Comparison of ENCODE assay signal across 13 cellular contexts in the genomic region with DNA sequence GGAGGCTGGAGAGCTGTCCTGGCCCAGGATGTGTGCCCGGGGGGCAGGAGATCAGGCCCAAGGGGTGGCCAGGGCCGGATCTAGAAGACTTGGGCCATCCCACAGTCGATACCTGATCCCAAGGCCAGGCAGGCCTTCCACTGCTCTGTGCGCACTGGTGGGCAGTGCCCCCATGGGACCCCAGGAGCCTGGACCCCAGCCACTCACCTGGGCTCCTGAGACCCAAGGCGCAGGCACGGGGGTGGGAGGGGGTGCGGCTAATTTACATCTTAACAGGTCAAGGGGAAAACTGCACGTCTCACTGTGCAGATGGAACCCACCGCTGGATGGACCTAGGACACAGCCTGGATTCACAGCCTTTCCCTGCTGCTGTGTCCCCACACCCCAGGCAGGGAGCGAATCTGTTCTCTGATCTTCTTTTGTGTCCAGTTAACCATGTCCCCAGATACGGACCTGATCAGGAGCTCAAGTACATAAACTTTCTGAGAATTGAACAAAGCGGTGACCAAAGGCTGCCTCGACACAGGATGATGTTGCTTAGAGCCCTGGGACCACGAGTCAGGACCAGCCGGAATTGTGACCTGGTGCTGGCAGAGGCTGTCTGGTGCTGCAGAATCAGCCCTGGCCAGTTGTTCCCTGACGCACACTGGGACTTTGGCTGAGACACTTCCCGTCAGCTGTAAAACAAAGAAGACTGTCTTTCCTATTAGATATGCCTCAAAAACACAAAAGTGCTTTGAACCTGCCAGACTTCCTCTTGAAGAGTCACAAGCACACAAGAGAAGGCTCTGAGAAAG.
DNase-seq lines count a peak whose midpoint lies in the region; ATAC-seq and TF ChIP-seq lines count a peak whose summit lies in the region.
"Had no signal": no experiment of that assay in that cellular context is flagged by ENCODE, and none has a peak within 500 bp of the region (broad histone marks: within the 10 kb centered on the region; RNA-seq: fewer than 3 reads in every experiment).

No MANE protein-coding gene starts in this region.

- TF ChIP-seq CTCF in Calu3 (IDR thresholded peaks at IDR 0.05; ENCODE audit: unreplicated experiment): no peak

- no peaks in the 10 kb centered on the region for H3K9me3 Mint-ChIP-seq in activated naive CD4-positive, alpha-beta T cell treated with anti-CD3 and anti-CD28 coated beads, Interleukin-2, amount 50 U/mL, for 72 hours
- H3K9me3 Mint-ChIP-seq in Calu3 (ENCODE audit: low read depth, unreplicated experiment): no peaks in the 10 kb centered on the region
- H3K9me3 Mint-ChIP-seq: immature natural killer cell; stimulated activated naive B cell treated with anti-CD40 and anti-IgM and Interleukin-4, amounts not matched to agents 10 μg/mL and 1 μg/mL and 100 μg/mL, for 72 hours had no signal

- DNase-seq in activated CD4-positive, alpha-beta T cell treated with anti-CD3 and anti-CD28 coated beads for 1 hour: peak; percentile 14
- DNase-seq in activated CD4-positive, alpha-beta T cell treated with anti-CD3 and anti-CD28 coated beads for 4 hours: no peak
- DNase-seq in activated naive CD4-positive, alpha-beta T cell treated with anti-CD3 and anti-CD28 coated beads, Interleukin-2, amount 50 U/mL, for 72 hours (ENCODE audit: low spot score in 2 of 2): peak in 1 of 2 donors; percentile 48
- DNase-seq in left ventricle myocardium superior (peak; percentile 25), sciatic nerve (ENCODE audit: low spot score) (no peak), Calu3 (no peak), NCI-H187 (lab: John Stamatoyannopoulos, UW) (no peak), UCSD-AML1 (lab: John Stamatoyannopoulos, UW; ENCODE audit: unreplicated experiment) (no peak)
- DNase-seq: activated CD8-positive, alpha-beta T cell treated with anti-CD3 and anti-CD28 coated beads, Interleukin-2, amount 10 ng/mL, durations not matched to agents 7 days and 5 days; immature natural killer cell; KBM-7; NCI-H2081; stimulated activated naive B cell treated with anti-CD40 and anti-IgM and Interleukin-4, amounts not matched to agents 10 μg/mL and 1 μg/mL and 100 μg/mL, for 72 hours had no signal

- H3K27ac Mint-ChIP-seq in activated naive CD4-positive, alpha-beta T cell treated with anti-CD3 and anti-CD28 coated beads, Interleukin-2, amount 50 U/mL, for 72 hours: no peak overlapping the region
- no peak overlapping the region for H3K27ac Mint-ChIP-seq in Calu3 (ENCODE audit: unreplicated experiment)
- H3K27ac Mint-ChIP-seq: activated CD8-positive, alpha-beta T cell treated with anti-CD3 and anti-CD28 coated beads, Interleukin-2, amount 10 ng/mL, durations not matched to agents 7 days and 5 days; immature natural killer cell; stimulated activated naive B cell treated with anti-CD40 and anti-IgM and Interleukin-4, amounts not matched to agents 10 μg/mL and 1 μg/mL and 100 μg/mL, for 72 hours had no signal

- H3K27me3 Mint-ChIP-seq in Calu3 (ENCODE audit: unreplicated experiment): no peaks in the 10 kb centered on the region

- BruUV-seq in Calu3 (replicated peaks; lab: Mats Ljungman, UMichigan): no TSS peak

- H3K4me3 Mint-ChIP-seq in Calu3 (ENCODE audit: low read depth, unreplicated experiment): no peak overlapping the region
- H3K4me3 Mint-ChIP-seq: activated CD8-positive, alpha-beta T cell treated with anti-CD3 and anti-CD28 coated beads, Interleukin-2, amount 10 ng/mL, durations not matched to agents 7 days and 5 days; immature natural killer cell; stimulated activated naive B cell treated with anti-CD40 and anti-IgM and Interleukin-4, amounts not matched to agents 10 μg/mL and 1 μg/mL and 100 μg/mL, for 72 hours had no signal

- CTCF ChIA-PET in Calu3 (lab: Charles Lee): no interaction called here

- no peaks in the 10 kb centered on the region for H3K4me1 Mint-ChIP-seq in Calu3 (ENCODE audit: low read depth, unreplicated experiment)
- H3K4me1 Mint-ChIP-seq: immature natural killer cell had no signal

- ATAC-seq in activated naive CD4-positive, alpha-beta T cell treated with anti-CD3 and anti-CD28 coated beads, Interleukin-2, amount 50 U/mL, for 72 hours: peak; percentile 23 to 40
- ATAC-seq in left ventricle myocardium superior: no peak
- ATAC-seq in sciatic nerve: peak; percentile 68
- ATAC-seq: activated CD8-positive, alpha-beta T cell treated with anti-CD3 and anti-CD28 coated beads, Interleukin-2, amount 10 ng/mL, durations not matched to agents 7 days and 5 days; stimulated activated naive B cell treated with anti-CD40 and anti-IgM and Interleukin-4, amounts not matched to agents 10 μg/mL and 1 μg/mL and 100 μg/mL, for 72 hours had no signal

- intact Hi-C loops in left ventricle myocardium superior (cut with micrococcal nuclease): no loop called here
- intact Hi-C loops in sciatic nerve (cut with DNase I): no loop called here
- intact Hi-C loops in Calu3 (cut with micrococcal nuclease; ENCODE audit: unreplicated experiment): no loop called here

- H3K36me3 Mint-ChIP-seq in activated naive CD4-positive, alpha-beta T cell treated with anti-CD3 and anti-CD28 coated beads, Interleukin-2, amount 50 U/mL, for 72 hours: no peaks in the 10 kb centered on the region
- no peaks in the 10 kb centered on the region for H3K36me3 Mint-ChIP-seq in Calu3 (ENCODE audit: insufficient read depth, unreplicated experiment)
- H3K36me3 Mint-ChIP-seq: immature natural killer cell; stimulated activated naive B cell treated with anti-CD40 and anti-IgM and Interleukin-4, amounts not matched to agents 10 μg/mL and 1 μg/mL and 100 μg/mL, for 72 hours had no signal

Comparison
In these comparisons a context has a peak if more than half of its experiments do, and no peak if none do; other contexts are left out.
1. DNase-seq: peak in activated CD4-positive, alpha-beta T cell treated with anti-CD3 and anti-CD28 coated beads for 1 hour (single experiment) and left ventricle myocardium superior (single experiment); none in activated CD4-positive, alpha-beta T cell treated with anti-CD3 and anti-CD28 coated beads for 4 hours (0 of 2), sciatic nerve (single experiment), Calu3 (single experiment), NCI-H187 (0 of 2) and UCSD-AML1 (single experiment).